ENCODE assay signal across 18 cellular contexts in genomic region chr5:180286-180918, GRCh38. TPM values are rescaled to one million over a fixed set of nuclear protein-coding genes. Genes with fewer than 3 reads are reported as not detected.
DNase-seq lines count a peak whose midpoint lies in the region; ATAC-seq and TF ChIP-seq lines count a peak whose summit lies in the region.
"Had no signal": no experiment of that assay in that cellular context is flagged by ENCODE, and none has a peak within 500 bp of the region (broad histone marks: within the 10 kb centered on the region; RNA-seq: fewer than 3 reads in every experiment).

No MANE protein-coding gene starts in this region.

- ATAC-seq in Right ventricle myocardium inferior = no peak
- ATAC-seq in psoas muscle = peak in 3 of 4 donors; percentile 60 to 87 (median 87)
- ATAC-seq in GM19452 (IDR thresholded peaks at IDR 0.05; ENCODE audit: unreplicated experiment) = no peak
- no peak for ATAC-seq in HG03571 (IDR thresholded peaks at IDR 0.05; ENCODE audit: unreplicated experiment)

- DNase-seq in Right ventricle myocardium inferior (ENCODE audit: missing footprints) = peak; percentile 16
- DNase-seq in left ventricle myocardium inferior = no peak
- DNase-seq in HEK293T (ENCODE audit: extremely low spot score) = peak; percentile 25
- DNase-seq in iPS-NIHi7 (ENCODE audit: extremely low spot score) = peak; percentile 40
- peak in 1 of 2 donors; percentile 41 for DNase-seq in psoas muscle
- DNase-seq in activated naive CD4-positive, alpha-beta T cell (lab: John Stamatoyannopoulos, UW) = no peak
- DNase-seq: Calu3; CD4-positive, CD25-positive, alpha-beta regulatory T cell; DMS53; KG1; NCI-H1436 treated with DMSO at 0.1 percent for 48 hours; NCI-H2029 treated with DMSO at 0.1 percent for 48 hours; NCI-H510A treated with DMSO at 0.1 percent for 48 hours had no signal

- CTCF ChIA-PET in HEK293T (lab: Yijun Ruan, JAX) = interaction anchor here (1.4 kb wide), 1 partner anchor 8 kb away, joined by 9 read pairs; no protein-coding TSS in a partner anchor

- peaks cover 14% of the 10 kb centered on the region for H3K27me3 ChIP-seq in left ventricle myocardium inferior (ENCODE audit: low read depth)
- no peaks in the 10 kb centered on the region for H3K27me3 ChIP-seq in psoas muscle (ENCODE audit: insufficient read depth in 3 of 3, low read length in 2 of 3)

- no peak overlapping the region for H3K27ac ChIP-seq in left ventricle myocardium inferior (replicated peaks)
- H3K27ac ChIP-seq in psoas muscle = no peak overlapping the region
- H3K27ac ChIP-seq: 22Rv1 had no signal

- H3K9me3 ChIP-seq in left ventricle myocardium inferior (replicated peaks) = no peaks in the 10 kb centered on the region
- no peaks in the 10 kb centered on the region for H3K9me3 ChIP-seq in psoas muscle

- TF ChIP-seq CTCF in left ventricle myocardium inferior (IDR thresholded peaks at IDR 0.05; ENCODE audit: borderline replicate concordance) (no peak), psoas muscle (IDR thresholded peaks at IDR 0.05) (no peak)

- H3K4me3 ChIP-seq in left ventricle myocardium inferior (no peak overlapping the region), psoas muscle (no peak overlapping the region)

- POLR2A ChIA-PET in HEK293T (lab: Yijun Ruan, JAX) = interaction anchor here (0.8 to 1.2 kb wide), 4 partner anchors 8 to 91 kb away, joined by 3 to 4 read pairs (median 3); partner anchors contain the start of genes PDCD6 and SDHA

- H3K36me3 ChIP-seq in left ventricle myocardium inferior (no peaks in the 10 kb centered on the region), psoas muscle (ENCODE audit: insufficient read depth in 1 of 2, low read depth in 1 of 2) (no peaks in the 10 kb centered on the region)

- H3K4me1 ChIP-seq in left ventricle myocardium inferior (peaks cover 20% of the 10 kb centered on the region), psoas muscle (no peaks in the 10 kb centered on the region)

- 39 to 42% (median 40%) methylated on average over 13 of the region's 13 CpGs for whole genome bisulfite sequencing in psoas muscle, 3 donors

- intact Hi-C loops in Right ventricle myocardium inferior (cut with DNase I) = no loop called here
- intact Hi-C loops in left ventricle myocardium inferior (cut with micrococcal nuclease) = no loop called here
- intact Hi-C loops in psoas muscle (cut with DNase I) = no loop called here

TF ChIP-seq in HEK293T, 16 proteins besides CTCF, POLR2A, EP300 and RAD21:
- TF ChIP-seq SP1 (IDR thresholded peaks at IDR 0.05) = no peak
- no peak for TF ChIP-seq ARNT (IDR thresholded peaks at IDR 0.05)
- no peak for TF ChIP-seq FOXK2 (IDR thresholded peaks at IDR 0.05)
- TF ChIP-seq ZNF384 (IDR thresholded peaks at IDR 0.05) = no peak
- no peak for TF ChIP-seq TARDBP (IDR thresholded peaks at IDR 0.05)
- no peak for TF ChIP-seq L3MBTL2 (conservative IDR thresholded peaks at IDR 0.05)
- no peak for TF ChIP-seq FOXM1 (IDR thresholded peaks at IDR 0.05; ENCODE audit: borderline replicate concordance)
- no peak for TF ChIP-seq ELF4 (IDR thresholded peaks at IDR 0.05)
- no peak for TF ChIP-seq NFRKB (IDR thresholded peaks at IDR 0.05)
- no peak for TF ChIP-seq BHLHE40 (IDR thresholded peaks at IDR 0.05; ENCODE audit: borderline replicate concordance)
- TF ChIP-seq HDGF (IDR thresholded peaks at IDR 0.05; ENCODE audit: borderline replicate concordance) = no peak
- TF ChIP-seq CTBP1 (IDR thresholded peaks at IDR 0.05; ENCODE audit: borderline replicate concordance) = no peak
- TF ChIP-seq FOXA1 (IDR thresholded peaks at IDR 0.05) = no peak

RNA-seq across cellular contexts. Expression of gene LRRC14B, which starts 10.9 kb away (rescaled TPM):
- total RNA-seq in Right ventricle myocardium inferior (74.9 TPM), left ventricle myocardium inferior (93.4 TPM), psoas muscle (10 to 100 TPM in 1 of 4 donors, 1 to 10 TPM in 3; 1.3 to 13.4 (median 9.0) TPM)
- polyA plus RNA-seq in psoas muscle = 10 to 100 TPM in 2 of 3 donors, under 1 TPM in 1; 0.42 to 15.5 (median 14.5) TPM
- total RNA-seq: B cell; Calu3; CD4-positive, CD25-positive, alpha-beta regulatory T cell had no signal
- polyA plus RNA-seq: AG04450; CD4-positive, CD25-positive, alpha-beta regulatory T cell had no signal

RNA-seq across cellular contexts. Expression of gene CCDC127, which starts 37.6 kb away (rescaled TPM):
- total RNA-seq in Right ventricle myocardium inferior (9.4 TPM), left ventricle myocardium inferior (7.9 TPM), psoas muscle (1 to 10 TPM; 6.9 to 9.6 (median 7.4) TPM)
- 10 to 100 TPM in 1 of 3 donors, 1 to 10 TPM in 2; 4.1 to 11.2 (median 5.5) TPM for polyA plus RNA-seq in psoas muscle

RNA-seq across cellular contexts. Expression of gene SDHA, which starts 37.7 kb away (rescaled TPM):
- total RNA-seq in Right ventricle myocardium inferior (811 TPM), left ventricle myocardium inferior (757 TPM), psoas muscle (100 to 1,000 TPM; 269 to 363 (median 314) TPM)
- polyA plus RNA-seq in psoas muscle = 100 to 1,000 TPM; 160 to 205 (median 205) TPM

Comparison
In these comparisons a context has a peak if more than half of its experiments do, and no peak if none do; other contexts are left out.
1. DNase-seq: peak in Right ventricle myocardium inferior (single experiment), HEK293T (single experiment) and iPS-NIHi7 (single experiment); none in left ventricle myocardium inferior (single experiment) and activated naive CD4-positive, alpha-beta T cell (0 of 4).
2. ATAC-seq: peak in psoas muscle (3 of 4); none in Right ventricle myocardium inferior (single experiment), GM19452 (single experiment) and HG03571 (single experiment).